In genomic region chr5:74673011-74673790, GRCh38 we compare ENCODE assay signal across 8 cellular contexts. TPM values are rescaled to one million over a fixed set of nuclear protein-coding genes. Genes with fewer than 3 reads are reported as not detected.
A peak's percentile ranks its signal among the peaks of the same experiment; 100 is the strongest.
DNase-seq lines count a peak whose midpoint lies in the region; ATAC-seq, FAIRE-seq and TF ChIP-seq lines count a peak whose summit lies in the region.

No MANE protein-coding gene starts in this region.

- no peak for TF ChIP-seq EP300 in tibial nerve (IDR thresholded peaks at IDR 0.05)

- H3K9me3 ChIP-seq in keratinocyte (ENCODE audit: control insufficient read depth, low read depth, low read length) (no peaks in the 10 kb centered on the region), tibial nerve (no peaks in the 10 kb centered on the region)

- dilution Hi-C loops in keratinocyte (cut with MboI; ENCODE audit: extremely low pct_ligation_motif_present, low sequenced_read_pairs), result no loop called here

- no peak overlapping the region for H3K4me3 ChIP-seq in astrocyte of the spinal cord (ENCODE audit: low read depth, low read length)
- H3K4me3 ChIP-seq in keratinocyte (ENCODE audit: control insufficient read depth in 2 of 3, extremely low read depth in 1 of 3, insufficient read depth in 2 of 3, low read depth in 1 of 3, low read length in 3 of 3), result no peak overlapping the region
- H3K4me3 ChIP-seq in tibial nerve, result peak overlapping the region in 1 of 4 donors; percentile 33

- H3K27me3 Mint-ChIP-seq in activated naive CD8-positive, alpha-beta T cell treated with anti-CD3 and anti-CD28 coated beads, Interleukin-2, amount 50 U/mL, for 24 hours, result peaks cover 7% of the 10 kb centered on the region

- in situ Hi-C loops in astrocyte of the spinal cord (cut with HindIII; ENCODE audit: low sequenced_read_pairs), result no loop called here

- peak; percentile 86 for FAIRE-seq in keratinocyte (lab: Jason Lieb, UNC)

- DNase-seq in EL (peak; percentile 55), NCI-H146 (lab: John Stamatoyannopoulos, UW) (peak; percentile 35), astrocyte of the spinal cord (ENCODE audit: low read depth, low spot score) (peak; percentile 58), keratinocyte (ENCODE audit: low read depth, low spot score) (no peak), tibial nerve (ENCODE audit: low spot score in 2 of 2) (peak in 1 of 2 donors; percentile 17), T1000 (lab: John Stamatoyannopoulos, UW) (no peak)
- DNase-seq in activated naive CD8-positive, alpha-beta T cell treated with anti-CD3 and anti-CD28 coated beads, Interleukin-2, amount 50 U/mL, for 24 hours, result no peak

- no peak overlapping the region for H3K4me3 Mint-ChIP-seq in activated naive CD8-positive, alpha-beta T cell treated with anti-CD3 and anti-CD28 coated beads, Interleukin-2, amount 50 U/mL, for 24 hours

- no peaks in the 10 kb centered on the region for H3K36me3 ChIP-seq in keratinocyte (ENCODE audit: control insufficient read depth in 2 of 2, extremely low read depth in 1 of 2, insufficient read depth in 2 of 2, low read length in 2 of 2)
- no peaks in the 10 kb centered on the region for H3K36me3 ChIP-seq in tibial nerve

- H3K27me3 ChIP-seq in keratinocyte (ENCODE audit: control insufficient read depth, extremely low read depth, insufficient read depth, low read length), result no peaks in the 10 kb centered on the region
- peaks cover 0 to 2% of the 10 kb centered on the region in 2 donors for H3K27me3 ChIP-seq in tibial nerve

- peak overlapping the region; percentile 53 for H3K4me2 ChIP-seq in keratinocyte (ENCODE audit: control insufficient read depth, extremely low read depth, insufficient read depth, low read depth, low read length)

- TF ChIP-seq CTCF in astrocyte of the spinal cord (IDR thresholded peaks at IDR 0.05; ENCODE audit: low read depth, low read length) (peak; percentile 53), keratinocyte (optimal IDR thresholded peaks at IDR 0.05 in 1 of 3, IDR thresholded peaks at IDR 0.05 in 1 of 3, conservative IDR thresholded peaks at IDR 0.05 in 1 of 3; ENCODE audit: extremely low read depth in 1 of 3, insufficient read depth in 2 of 3, low read length in 3 of 3) (peak; percentile 3 to 44 (median 42)), tibial nerve (IDR thresholded peaks at IDR 0.05) (peak in 4 of 5 experiments; percentile 20 to 60 (median 34))

- TF ChIP-seq POLR2A in tibial nerve (IDR thresholded peaks at IDR 0.05), result no peak

- WGBS in tibial nerve, 2 donors, result 46 to 59% methylated on average over 6 of the region's 6 CpGs

- H4K20me1 ChIP-seq in keratinocyte (ENCODE audit: control insufficient read depth, extremely low read depth, insufficient read depth, low read length), result no peaks in the 10 kb centered on the region

- H3K9me1 ChIP-seq in keratinocyte (ENCODE audit: control insufficient read depth, extremely low read depth, insufficient read depth, low read length), result no peaks in the 10 kb centered on the region

- H3K27ac ChIP-seq in keratinocyte (ENCODE audit: control insufficient read depth, insufficient read depth, low read length), result no peak overlapping the region
- H3K27ac ChIP-seq in tibial nerve, result peak overlapping the region in 1 of 4 donors; percentile 48

- H3K4me1 ChIP-seq in keratinocyte (ENCODE audit: control insufficient read depth, extremely low read depth, insufficient read depth, low read length) (peaks cover 8% of the 10 kb centered on the region), tibial nerve (peaks cover 0 to 11% (median 0%) of the 10 kb centered on the region in 4 donors)

- no peaks in the 10 kb centered on the region for H3K36me3 Mint-ChIP-seq in activated naive CD8-positive, alpha-beta T cell treated with anti-CD3 and anti-CD28 coated beads, Interleukin-2, amount 50 U/mL, for 24 hours (ENCODE audit: low read depth)

- H3K79me2 ChIP-seq in keratinocyte (ENCODE audit: control insufficient read depth, insufficient read depth, low read length), result no peaks in the 10 kb centered on the region

- no peaks in the 10 kb centered on the region for H3K9me3 Mint-ChIP-seq in activated naive CD8-positive, alpha-beta T cell treated with anti-CD3 and anti-CD28 coated beads, Interleukin-2, amount 50 U/mL, for 24 hours

- H2AFZ ChIP-seq in keratinocyte (ENCODE audit: control insufficient read depth, low read length), result peak overlapping the region; percentile 0

- H3K4me1 Mint-ChIP-seq in activated naive CD8-positive, alpha-beta T cell treated with anti-CD3 and anti-CD28 coated beads, Interleukin-2, amount 50 U/mL, for 24 hours, result no peaks in the 10 kb centered on the region

- no peak overlapping the region for H3K9ac ChIP-seq in keratinocyte (ENCODE audit: control insufficient read depth, extremely low read depth, insufficient read depth, low read length)

- no peak for ATAC-seq in activated naive CD8-positive, alpha-beta T cell treated with anti-CD3 and anti-CD28 coated beads, Interleukin-2, amount 50 U/mL, for 24 hours
- no peak for ATAC-seq in HG02938 (IDR thresholded peaks at IDR 0.05; ENCODE audit: unreplicated experiment)

- H3K27ac Mint-ChIP-seq in activated naive CD8-positive, alpha-beta T cell treated with anti-CD3 and anti-CD28 coated beads, Interleukin-2, amount 50 U/mL, for 24 hours, result no peak overlapping the region

RNA-seq across cellular contexts. Expression of gene HEXB, which starts 11.8 kb away (rescaled TPM):
- polyA plus RNA-seq in keratinocyte, result 103 to 192 TPM (median 134 TPM) in 3 replicates
- 136 TPM for polyA plus RNA-seq in keratinocyte (2011; ENCODE audit: low read depth)
- polyA plus RNA-seq in keratinocyte (2011; cell fraction: cytosol; rRNA removed), result 96.6 and 128 TPM in 2 replicates
- polyA plus RNA-seq in keratinocyte (2011; cell fraction: nucleus; rRNA removed), result 131 and 237 TPM in 2 replicates
- polyA plus RNA-seq in keratinocyte (2012; ENCODE audit: low replicate concordance), result 126 and 174 TPM in 2 replicates
- 45.0 to 130 TPM (median 57.6 TPM) in 3 replicates for polyA minus RNA-seq in keratinocyte
- 95.0 TPM for polyA minus RNA-seq in keratinocyte (2011; cell fraction: cytosol; rRNA and poly(A)+ RNA removed)
- polyA minus RNA-seq in keratinocyte (2011; cell fraction: nucleus; rRNA and poly(A)+ RNA removed), result 62.1 and 74.8 TPM in 2 replicates
- total RNA-seq in tibial nerve, result 100 to 1,000 TPM in 3 of 4 donors, 10 to 100 TPM in 1; 79.1 to 166 (median 129) TPM

RNA-seq across cellular contexts. Expression of gene ENC1, which starts 32.7 kb away (rescaled TPM):
- 67.2 to 97.9 TPM (median 68.1 TPM) in 3 replicates for polyA plus RNA-seq in keratinocyte
- 16.4 TPM for polyA plus RNA-seq in keratinocyte (2011; ENCODE audit: low read depth)
- polyA plus RNA-seq in keratinocyte (2011; cell fraction: cytosol; rRNA removed), result 33.7 and 55.3 TPM in 2 replicates
- 212 and 220 TPM in 2 replicates for polyA plus RNA-seq in keratinocyte (2011; cell fraction: nucleus; rRNA removed)
- 14.4 and 79.4 TPM in 2 replicates for polyA plus RNA-seq in keratinocyte (2012; ENCODE audit: low replicate concordance)
- 135 to 276 TPM (median 155 TPM) in 3 replicates for polyA minus RNA-seq in keratinocyte
- 130 TPM for polyA minus RNA-seq in keratinocyte (2011; cell fraction: cytosol; rRNA and poly(A)+ RNA removed)
- 202 and 246 TPM in 2 replicates for polyA minus RNA-seq in keratinocyte (2011; cell fraction: nucleus; rRNA and poly(A)+ RNA removed)
- 10 to 100 TPM in 2 of 4 donors, 1 to 10 TPM in 2; 4.0 to 11.7 (median 7.7) TPM for total RNA-seq in tibial nerve

Comparison
In these comparisons a context has a peak if more than half of its experiments do, and no peak if none do; other contexts are left out.
1. DNase-seq: peak in EL (single experiment), NCI-H146 (single experiment) and astrocyte of the spinal cord (single experiment); none in keratinocyte (single experiment), T1000 (single experiment) and activated naive CD8-positive, alpha-beta T cell treated with anti-CD3 and anti-CD28 coated beads, Interleukin-2, amount 50 U/mL, for 24 hours (single experiment).
2. Peak in every context shown above with its lines, with median percentiles within 50 percentile points of each other: CTCF ChIP-seq.